ENCODE assay signal across 2 cellular contexts in the genomic region with DNA sequence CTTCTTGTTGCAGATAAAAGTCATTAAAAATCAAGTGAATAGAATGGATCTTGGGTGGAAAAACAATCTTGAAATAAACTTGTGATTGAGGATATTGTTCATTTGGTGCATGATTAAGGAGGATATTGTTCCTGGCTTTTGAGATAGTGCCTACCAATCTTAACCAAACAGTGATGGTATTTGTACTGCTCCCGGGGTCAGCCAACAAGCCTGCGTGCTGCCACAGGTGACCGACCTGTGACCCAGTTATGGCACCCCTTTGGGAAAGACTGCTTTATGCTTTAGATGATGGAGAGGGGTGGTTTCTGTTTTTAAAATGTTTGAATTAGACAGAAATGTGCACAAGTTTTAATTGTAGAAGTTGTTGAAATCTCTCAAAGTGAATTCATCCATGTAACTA.
TF ChIP-seq lines count a peak whose summit lies in the region.

No MANE protein-coding gene starts in this region.

TF ChIP-seq in liver, 16 proteins besides CTCF, POLR2A, EP300 and RAD21:
- TF ChIP-seq FOXA1 (IDR thresholded peaks at IDR 0.05) (no peak), REST (IDR thresholded peaks at IDR 0.05) (no peak), RXRA (IDR thresholded peaks at IDR 0.05) (peak; percentile 35), HNF4A (conservative IDR thresholded peaks at IDR 0.05) (peak in 1 of 2 donors; percentile 21)

TF ChIP-seq in HepG2, 621 proteins besides CTCF, POLR2A, EP300 and RAD21:
- TF ChIP-seq ESRRA (CRISPR knock-in tag; IDR thresholded peaks at IDR 0.05; ENCODE audit: low read depth) (no peak), ZNF530 (CRISPR knock-in tag; IDR thresholded peaks at IDR 0.05; ENCODE audit: low read depth) (no peak), ZNF234 (CRISPR knock-in tag; conservative IDR thresholded peaks at IDR 0.05) (no peak), ZNF225 (CRISPR knock-in tag; IDR thresholded peaks at IDR 0.05) (no peak), PRMT3 (CRISPR knock-in tag; IDR thresholded peaks at IDR 0.05; ENCODE audit: borderline replicate concordance, low read depth) (no peak), EZH2 (conservative IDR thresholded peaks at IDR 0.05; ENCODE audit: low read depth, low read length) (no peak), CSRNP1 (CRISPR knock-in tag; IDR thresholded peaks at IDR 0.05) (no peak), ZNF589 (CRISPR knock-in tag; conservative IDR thresholded peaks at IDR 0.05) (no peak), NKX3-1 (CRISPR knock-in tag; IDR thresholded peaks at IDR 0.05) (no peak), ZNF484 (CRISPR knock-in tag; IDR thresholded peaks at IDR 0.05; ENCODE audit: borderline replicate concordance, low read depth) (no peak), SIN3B (IDR thresholded peaks at IDR 0.05; ENCODE audit: low read length) (no peak), SP2 (CRISPR knock-in tag; IDR thresholded peaks at IDR 0.05) (no peak), ZBTB38 (CRISPR knock-in tag; IDR thresholded peaks at IDR 0.05) (no peak), ZNF790 (CRISPR knock-in tag; IDR thresholded peaks at IDR 0.05; ENCODE audit: borderline replicate concordance) (no peak)
- TF ChIP-seq, protein P1, sequence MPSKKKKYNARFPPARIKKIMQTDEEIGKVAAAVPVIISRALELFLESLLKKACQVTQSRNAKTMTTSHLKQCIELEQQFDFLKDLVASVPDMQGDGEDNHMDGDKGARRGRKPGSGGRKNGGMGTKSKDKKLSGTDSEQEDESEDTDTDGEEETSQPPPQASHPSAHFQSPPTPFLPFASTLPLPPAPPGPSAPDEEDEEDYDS (CRISPR knock-in tag; IDR thresholded peaks at IDR 0.05): no peak
- TF ChIP-seq, protein P2, sequence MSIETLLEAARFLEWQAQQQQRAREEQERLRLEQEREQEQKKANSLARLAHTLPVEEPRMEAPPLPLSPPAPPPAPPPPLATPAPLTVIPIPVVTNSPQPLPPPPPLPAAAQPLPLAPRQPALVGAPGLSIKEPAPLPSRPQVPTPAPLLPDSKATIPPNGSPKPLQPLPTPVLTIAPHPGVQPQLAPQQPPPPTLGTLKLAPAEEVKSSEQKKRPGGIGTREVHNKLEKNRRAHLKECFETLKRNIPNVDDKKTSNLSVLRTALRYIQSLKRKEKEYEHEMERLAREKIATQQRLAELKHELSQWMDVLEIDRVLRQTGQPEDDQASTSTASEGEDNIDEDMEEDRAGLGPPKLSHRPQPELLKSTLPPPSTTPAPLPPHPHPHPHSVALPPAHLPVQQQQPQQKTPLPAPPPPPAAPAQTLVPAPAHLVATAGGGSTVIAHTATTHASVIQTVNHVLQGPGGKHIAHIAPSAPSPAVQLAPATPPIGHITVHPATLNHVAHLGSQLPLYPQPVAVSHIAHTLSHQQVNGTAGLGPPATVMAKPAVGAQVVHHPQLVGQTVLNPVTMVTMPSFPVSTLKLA (IDR thresholded peaks at IDR 0.05): no peak
- TF ChIP-seq, protein P3, sequence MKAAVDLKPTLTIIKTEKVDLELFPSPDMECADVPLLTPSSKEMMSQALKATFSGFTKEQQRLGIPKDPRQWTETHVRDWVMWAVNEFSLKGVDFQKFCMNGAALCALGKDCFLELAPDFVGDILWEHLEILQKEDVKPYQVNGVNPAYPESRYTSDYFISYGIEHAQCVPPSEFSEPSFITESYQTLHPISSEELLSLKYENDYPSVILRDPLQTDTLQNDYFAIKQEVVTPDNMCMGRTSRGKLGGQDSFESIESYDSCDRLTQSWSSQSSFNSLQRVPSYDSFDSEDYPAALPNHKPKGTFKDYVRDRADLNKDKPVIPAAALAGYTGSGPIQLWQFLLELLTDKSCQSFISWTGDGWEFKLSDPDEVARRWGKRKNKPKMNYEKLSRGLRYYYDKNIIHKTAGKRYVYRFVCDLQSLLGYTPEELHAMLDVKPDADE (CRISPR knock-in tag; IDR thresholded peaks at IDR 0.05): no peak
- TF ChIP-seq, protein P4, sequence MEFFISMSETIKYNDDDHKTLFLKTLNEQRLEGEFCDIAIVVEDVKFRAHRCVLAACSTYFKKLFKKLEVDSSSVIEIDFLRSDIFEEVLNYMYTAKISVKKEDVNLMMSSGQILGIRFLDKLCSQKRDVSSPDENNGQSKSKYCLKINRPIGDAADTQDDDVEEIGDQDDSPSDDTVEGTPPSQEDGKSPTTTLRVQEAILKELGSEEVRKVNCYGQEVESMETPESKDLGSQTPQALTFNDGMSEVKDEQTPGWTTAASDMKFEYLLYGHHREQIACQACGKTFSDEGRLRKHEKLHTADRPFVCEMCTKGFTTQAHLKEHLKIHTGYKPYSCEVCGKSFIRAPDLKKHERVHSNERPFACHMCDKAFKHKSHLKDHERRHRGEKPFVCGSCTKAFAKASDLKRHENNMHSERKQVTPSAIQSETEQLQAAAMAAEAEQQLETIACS (CRISPR knock-in tag; IDR thresholded peaks at IDR 0.05): no peak
